In the genomic region with DNA sequence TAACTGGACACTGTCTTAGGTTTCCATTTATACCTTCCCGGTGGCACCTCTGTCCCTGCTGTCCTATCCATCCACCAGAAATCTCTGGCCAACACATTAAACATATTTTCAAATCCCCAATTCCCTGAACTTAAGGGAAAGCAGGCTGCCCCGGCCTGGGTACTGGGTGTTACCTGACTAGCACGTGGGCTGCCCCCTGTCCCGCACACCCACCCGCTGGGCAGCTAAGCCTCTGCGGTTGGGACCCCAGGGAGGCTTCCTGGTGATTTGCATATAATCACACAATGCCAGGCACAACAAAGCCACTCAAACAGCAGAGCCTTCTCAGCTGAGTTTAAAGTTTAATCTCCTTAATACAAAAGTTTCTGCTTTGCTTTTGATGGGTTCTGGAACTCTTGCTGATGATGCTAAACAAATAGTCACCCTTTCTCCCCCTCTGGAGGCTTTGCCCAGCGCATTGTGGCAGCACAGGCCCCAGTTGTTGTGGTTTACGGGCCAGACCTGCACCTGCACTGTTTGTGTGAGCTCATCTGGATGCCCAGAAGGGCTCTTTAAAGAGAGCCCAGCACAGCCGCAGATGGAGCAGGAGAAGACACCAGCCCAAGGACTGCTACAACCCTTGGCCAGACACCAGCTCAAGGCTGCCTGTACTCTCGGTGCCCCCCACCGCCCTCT, we compare ENCODE assay signal across 16 cellular contexts. TPM values are rescaled to one million over a fixed set of nuclear protein-coding genes. Genes with fewer than 3 reads are reported as not detected.
DNase-seq lines count a peak whose midpoint lies in the region; ATAC-seq lines count a peak whose summit lies in the region.
"Had no signal": no experiment of that assay in that cellular context is flagged by ENCODE, and none has a peak within 500 bp of the region (broad histone marks: within the 10 kb centered on the region; RNA-seq: fewer than 3 reads in every experiment).

No MANE protein-coding gene starts in this region.

- H2AFZ ChIP-seq in Karpas-422 (ENCODE audit: low read length) = no peak overlapping the region

- peak overlapping the region; percentile 28 for H3K27ac Mint-ChIP-seq in stimulated activated naive B cell treated with anti-CD40 and anti-IgM and Interleukin-4, amounts not matched to agents 10 μg/mL and 1 μg/mL and 100 μg/mL, for 72 hours
- H3K27ac Mint-ChIP-seq: activated naive CD8-positive, alpha-beta T cell treated with anti-CD3 and anti-CD28 coated beads for 36 hours; HFFc6; stimulated activated naive CD8-positive, alpha-beta T cell treated with anti-CD3 and anti-CD28 coated beads, Interleukin-15, Interleukin-2, amounts not matched to agents 100 ng/mL and 50 ng/mL, for 24 hours had no signal

- DNase-seq in NCI-H146 (lab: John Stamatoyannopoulos, UW) (peak; percentile 41), NCI-H146 treated with DMSO at 0.1 percent for 48 hours (lab: John Stamatoyannopoulos, UW; ENCODE audit: unreplicated experiment) (no peak), Karpas-422 (no peak), RPMI8226 (peak; percentile 94), COR-L47 (lab: John Stamatoyannopoulos, UW) (no peak), SIG-M5 (lab: John Stamatoyannopoulos, UW) (no peak)
- DNase-seq in stimulated activated naive B cell treated with anti-CD40 and anti-IgM and Interleukin-4, amounts not matched to agents 10 μg/mL and 1 μg/mL and 100 μg/mL, for 72 hours = no peak
- no peak for DNase-seq in stimulated activated naive CD4-positive, alpha-beta T cell treated with Interleukin-2 at 50 U/mL for 16 hours (lab: John Stamatoyannopoulos, UW)
- DNase-seq: activated naive CD8-positive, alpha-beta T cell treated with anti-CD3 and anti-CD28 coated beads for 36 hours; effector memory CD4-positive, alpha-beta T cell; HFFc6; NCI-H1048; NCI-H524 had no signal

- H3K9ac ChIP-seq in Karpas-422 (ENCODE audit: low read length) = no peak overlapping the region

- H3K4me3 Mint-ChIP-seq in stimulated activated naive B cell treated with anti-CD40 and anti-IgM and Interleukin-4, amounts not matched to agents 10 μg/mL and 1 μg/mL and 100 μg/mL, for 72 hours = no peak overlapping the region
- H3K4me3 Mint-ChIP-seq: activated naive CD8-positive, alpha-beta T cell treated with anti-CD3 and anti-CD28 coated beads for 36 hours; HFFc6; stimulated activated naive CD8-positive, alpha-beta T cell treated with anti-CD3 and anti-CD28 coated beads, Interleukin-15, Interleukin-2, amounts not matched to agents 100 ng/mL and 50 ng/mL, for 24 hours had no signal

- peaks cover 14 to 48% of the 10 kb centered on the region in 2 donors for H3K4me1 Mint-ChIP-seq in stimulated activated naive B cell treated with anti-CD40 and anti-IgM and Interleukin-4, amounts not matched to agents 10 μg/mL and 1 μg/mL and 100 μg/mL, for 72 hours

- no peaks in the 10 kb centered on the region for H3K9me2 ChIP-seq in Karpas-422 (replicated peaks; ENCODE audit: insufficient read depth, low read length)

- H3K27me3 ChIP-seq in Karpas-422 (ENCODE audit: low read length) = peaks cover 7% of the 10 kb centered on the region; the same call in 1 of the 2 replicates

- H3K27ac ChIP-seq in Karpas-422 (ENCODE audit: low read length) = no peak overlapping the region
- H3K27ac ChIP-seq: A549 had no signal

- H3K36me3 Mint-ChIP-seq in stimulated activated naive B cell treated with anti-CD40 and anti-IgM and Interleukin-4, amounts not matched to agents 10 μg/mL and 1 μg/mL and 100 μg/mL, for 72 hours = no peaks in the 10 kb centered on the region
- H3K36me3 Mint-ChIP-seq: activated naive CD8-positive, alpha-beta T cell treated with anti-CD3 and anti-CD28 coated beads for 36 hours had no signal

- peak overlapping the region; percentile 1 for H3K4me2 ChIP-seq in Karpas-422 (ENCODE audit: low read depth, low read length, poor library complexity, severe bottlenecking)
- H3K4me2 ChIP-seq: A549 had no signal

- H3K36me3 ChIP-seq in Karpas-422 (ENCODE audit: insufficient read depth, low read length) = no peaks in the 10 kb centered on the region

- no peak overlapping the region for H3K4me3 ChIP-seq in Karpas-422 (ENCODE audit: low read length)
- H3K4me3 ChIP-seq: A549, lung had no signal

- peak; percentile 30 to 38 for ATAC-seq in stimulated activated naive B cell treated with anti-CD40 and anti-IgM and Interleukin-4, amounts not matched to agents 10 μg/mL and 1 μg/mL and 100 μg/mL, for 72 hours (replicated peaks)
- ATAC-seq: A549 had no signal

- H3K9me3 Mint-ChIP-seq in stimulated activated naive B cell treated with anti-CD40 and anti-IgM and Interleukin-4, amounts not matched to agents 10 μg/mL and 1 μg/mL and 100 μg/mL, for 72 hours = no peaks in the 10 kb centered on the region
- H3K9me3 Mint-ChIP-seq: activated naive CD8-positive, alpha-beta T cell treated with anti-CD3 and anti-CD28 coated beads for 36 hours; HFFc6; stimulated activated naive CD8-positive, alpha-beta T cell treated with anti-CD3 and anti-CD28 coated beads, Interleukin-15, Interleukin-2, amounts not matched to agents 100 ng/mL and 50 ng/mL, for 24 hours had no signal

- peaks cover 24% of the 10 kb centered on the region; the same call in 1 of the 2 replicates for H4K20me1 ChIP-seq in Karpas-422 (ENCODE audit: insufficient read depth, low read depth, low read length)

- H3K79me2 ChIP-seq in Karpas-422 (ENCODE audit: low read length) = no peaks in the 10 kb centered on the region

- H3K27me3 Mint-ChIP-seq in stimulated activated naive B cell treated with anti-CD40 and anti-IgM and Interleukin-4, amounts not matched to agents 10 μg/mL and 1 μg/mL and 100 μg/mL, for 72 hours = peaks cover 12 to 32% of the 10 kb centered on the region in 2 donors
- H3K27me3 Mint-ChIP-seq: stimulated activated naive CD8-positive, alpha-beta T cell treated with anti-CD3 and anti-CD28 coated beads, Interleukin-15, Interleukin-2, amounts not matched to agents 100 ng/mL and 50 ng/mL, for 24 hours had no signal

- peaks cover 41% of the 10 kb centered on the region for H3K4me1 ChIP-seq in Karpas-422 (ENCODE audit: low read length)
- H3K4me1 ChIP-seq: A549 had no signal

- H3K9me3 ChIP-seq in Karpas-422 (ENCODE audit: low read length) = no peaks in the 10 kb centered on the region
- H3K9me3 ChIP-seq: A549 had no signal

RNA-seq across cellular contexts. Expression of a gene that starts 59.9 kb away (rescaled TPM):
- 803 and 894 TPM in 2 replicates for total RNA-seq in Karpas-422 (2014; rRNA removed; shearing (Covaris generic); ENCODE audit: low replicate concordance)
- total RNA-seq: HFFc6 had no signal

Comparison
In these comparisons a context has a peak if more than half of its experiments do, and no peak if none do; other contexts are left out.
1. DNase-seq: peak in NCI-H146 (single experiment) and RPMI8226 (single experiment); none in NCI-H146 treated with DMSO at 0.1 percent for 48 hours (single experiment), Karpas-422 (single experiment), stimulated activated naive B cell treated with anti-CD40 and anti-IgM and Interleukin-4, amounts not matched to agents 10 μg/mL and 1 μg/mL and 100 μg/mL, for 72 hours (single experiment), stimulated activated naive CD4-positive, alpha-beta T cell treated with Interleukin-2 at 50 U/mL for 16 hours (single experiment), COR-L47 (single experiment) and SIG-M5 (single experiment).